Comparison of ENCODE assay signal across 23 cellular contexts in genomic region chr16:81264386-81264785, GRCh38. TPM values are rescaled to one million over a fixed set of nuclear protein-coding genes. Genes with fewer than 3 reads are reported as not detected.
"Had no signal": no experiment of that assay in that cellular context is flagged by ENCODE, and none has a peak within 500 bp of the region (broad histone marks: within the 10 kb centered on the region; RNA-seq: fewer than 3 reads in every experiment).

No MANE protein-coding gene starts in this region.

- FAIRE-seq: endothelial cell of umbilical vein had no signal

- H3K27ac ChIP-seq: colonic mucosa, neutrophil, psoas muscle, tibial artery had no signal

- H3K9me3 ChIP-seq: colonic mucosa, heart left ventricle, neutrophil, psoas muscle, tibial artery had no signal

- ATAC-seq: heart left ventricle, left colon, left ventricle myocardium superior, psoas muscle had no signal

- DNase-seq: cerebellar nuclear complex; colonic mucosa; dermis blood vessel endothelial cell; erythroblast; foreskin melanocyte; hippocampal formation; left colon; left ventricle myocardium superior; mesenchymal stem cell; midbrain; naive B cell; psoas muscle; stimulated activated CD4-positive, alpha-beta T cell treated with anti-CD3 and anti-CD28 coated beads, Interleukin-2, amount 100 ng/mL, for 48 hours; stimulated activated naive CD4-positive, alpha-beta T cell treated with Interleukin-2 at 50 U/mL for 16 hours; tibial artery had no signal

- H3K27me3 ChIP-seq: colonic mucosa, heart left ventricle, neutrophil, tibial artery had no signal

- H3K36me3 Mint-ChIP-seq: naive B cell had no signal

- H3K4me3 ChIP-seq: colonic mucosa, heart left ventricle, lung, psoas muscle, smooth muscle cell, tibial artery had no signal

- H3K4me1 ChIP-seq: colonic mucosa, psoas muscle had no signal

- H3K27ac Mint-ChIP-seq: naive B cell had no signal

- H3K36me3 ChIP-seq: colonic mucosa, heart left ventricle, neutrophil, tibial artery had no signal

RNA-seq across cellular contexts. Expression of gene BCO1, which starts 25.9 kb away (rescaled TPM):
- total RNA-seq: dermis blood vessel endothelial cell, endothelial cell of umbilical vein, glomerular endothelial cell, left ventricle myocardium superior, osteoblast, psoas muscle, smooth muscle cell, temporal lobe had no signal
